8 cellular contexts compared by ENCODE assay signal in the genomic region with DNA sequence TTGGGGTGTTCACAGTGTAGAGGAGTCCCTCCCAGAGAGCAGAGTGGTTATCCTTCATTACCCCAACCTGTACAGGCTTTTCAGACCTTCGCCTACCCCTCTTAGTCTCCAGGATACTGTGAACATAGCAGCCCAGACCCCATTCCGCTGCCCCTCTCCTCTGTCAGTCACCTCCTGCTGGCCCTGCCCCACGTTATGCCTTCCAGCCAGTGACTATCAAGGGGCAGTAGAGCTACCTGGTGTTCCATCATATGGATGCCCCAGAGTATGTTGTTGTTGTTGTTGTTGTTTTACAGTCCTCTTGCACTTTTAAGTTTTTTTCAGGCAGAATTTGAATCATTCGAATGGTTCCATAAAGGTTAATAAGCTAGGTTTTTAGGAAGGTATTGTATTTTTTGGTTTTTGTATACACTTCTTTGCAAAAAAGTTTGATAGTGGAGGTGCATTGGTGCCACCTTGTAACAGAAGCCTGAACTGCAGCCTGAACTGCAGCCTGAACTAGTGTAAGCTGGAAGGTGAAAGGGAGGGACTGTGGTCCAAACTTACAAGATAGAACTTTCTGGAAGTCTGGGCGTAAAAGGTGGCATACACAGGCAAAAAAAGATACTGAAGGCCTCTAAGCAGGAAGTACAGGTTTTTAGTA.
DNase-seq lines count a peak whose midpoint lies in the region; ATAC-seq, FAIRE-seq and TF ChIP-seq lines count a peak whose summit lies in the region.

No MANE protein-coding gene starts in this region.

- no peaks in the 10 kb centered on the region for H4K20me1 ChIP-seq in fibroblast of lung (ENCODE audit: control insufficient read depth, extremely low read depth, insufficient read depth, low read length)

- H3K27me3 ChIP-seq in BJ (ENCODE audit: control insufficient read depth, insufficient read depth, low read length) (no peaks in the 10 kb centered on the region), Panc1 (ENCODE audit: control insufficient read depth, insufficient read depth, low read length) (no peaks in the 10 kb centered on the region), fibroblast of lung (ENCODE audit: control insufficient read depth, insufficient read depth, low read length) (no peaks in the 10 kb centered on the region), upper lobe of left lung (no peaks in the 10 kb centered on the region)

- H3K27ac ChIP-seq in Panc1 (ENCODE audit: low read length) (no peak overlapping the region), fibroblast of lung (ENCODE audit: insufficient read depth, low read length) (no peak overlapping the region), upper lobe of left lung (no peak overlapping the region)

- CTCF ChIA-PET in BJ (lab: Yijun Ruan, JAX) (interaction anchor here (0.5 to 1.6 kb wide), 6 partner anchors 14 to 341 kb away, joined by 3 to 4 read pairs (median 4); a partner anchor contains a TSS), Panc1 (lab: Charles Lee) (interaction anchor here (0.6 to 1.0 kb wide), 4 partner anchors 33 to 1723 kb away, joined by 3 to 9 read pairs (median 4); no protein-coding TSS in a partner anchor)

- POLR2A ChIA-PET in BJ (lab: Charles Lee) (no interaction called here), Panc1 (lab: Charles Lee) (no interaction called here)

- in situ Hi-C loops in Panc1 (cut with HindIII; ENCODE audit: low pct_unique_long_range_greater_than_20kb, low sequenced_read_pairs): no loop called here

- TF ChIP-seq EP300 in upper lobe of left lung (IDR thresholded peaks at IDR 0.05): no peak

- H3K4me1 ChIP-seq in Panc1 (ENCODE audit: control insufficient read depth, insufficient read depth, low read length) (no peaks in the 10 kb centered on the region), fibroblast of lung (ENCODE audit: control insufficient read depth, extremely low read depth, insufficient read depth, low read length) (peaks cover 2% of the 10 kb centered on the region), upper lobe of left lung (no peaks in the 10 kb centered on the region)

- peak; percentile 89 for FAIRE-seq in GM12892 (lab: Jason Lieb, UNC)

- H3K4me3 ChIP-seq in BJ (ENCODE audit: low read depth, low read length): no peak overlapping the region
- no peak overlapping the region for H3K4me3 ChIP-seq in Panc1 (ENCODE audit: low read depth in 2 of 2, low read length in 2 of 2)
- no peak overlapping the region for H3K4me3 ChIP-seq in fibroblast of lung (replicated peaks in 1 of 4; ENCODE audit: control extremely low read depth in 1 of 4, insufficient read depth in 1 of 4, low read depth in 3 of 4, low read length in 4 of 4)
- no peak overlapping the region for H3K4me3 ChIP-seq in upper lobe of left lung

- H2AFZ ChIP-seq in fibroblast of lung (ENCODE audit: low read length): no peak overlapping the region

- H3K36me3 ChIP-seq in BJ (ENCODE audit: control insufficient read depth, insufficient read depth, low read length) (no peaks in the 10 kb centered on the region), Panc1 (ENCODE audit: control insufficient read depth, insufficient read depth, low read length) (no peaks in the 10 kb centered on the region), fibroblast of lung (ENCODE audit: control insufficient read depth, insufficient read depth, low read length) (no peaks in the 10 kb centered on the region), upper lobe of left lung (no peaks in the 10 kb centered on the region)

- no peak for TF ChIP-seq POLR2A in GM12892 (IDR thresholded peaks at IDR 0.05; ENCODE audit: low read depth, low read length)
- TF ChIP-seq POLR2A in upper lobe of left lung (IDR thresholded peaks at IDR 0.05): no peak

- H3K9me3 ChIP-seq in Panc1 (ENCODE audit: control insufficient read depth, insufficient read depth, low read depth, low read length) (no peaks in the 10 kb centered on the region), fibroblast of lung (ENCODE audit: control insufficient read depth, insufficient read depth, low read depth, low read length) (no peaks in the 10 kb centered on the region), upper lobe of left lung (no peaks in the 10 kb centered on the region)

- H3K9ac ChIP-seq in fibroblast of lung (ENCODE audit: insufficient read depth, low read length): no peak overlapping the region

- DNase-seq in BJ (ENCODE audit: low read depth) (no peak), GM12892 (ENCODE audit: insufficient read length) (no peak), Panc1 (ENCODE audit: low read depth, low spot score) (peak; percentile 25), fibroblast of lung (ENCODE audit: low read depth in 2 of 2) (peak in 1 of 2 donors; percentile 51), upper lobe of left lung (no peak), posterior vena cava (ENCODE audit: low spot score) (no peak), GM19238 (ENCODE audit: insufficient read length, low spot score) (no peak)

- ATAC-seq in Panc1 (peak; percentile 80), upper lobe of left lung (ENCODE audit: low FRiP score in 2 of 2) (peak in 1 of 2 donors; percentile 48), HG03442 (IDR thresholded peaks at IDR 0.05; ENCODE audit: unreplicated experiment) (no peak)

- TF ChIP-seq CTCF in BJ (IDR thresholded peaks at IDR 0.05; ENCODE audit: insufficient read depth, low read depth, low read length) (peak; percentile 67), Panc1 (IDR thresholded peaks at IDR 0.05) (peak; percentile 78), fibroblast of lung (conservative IDR thresholded peaks at IDR 0.05 in 1 of 2, IDR thresholded peaks at IDR 0.05 in 1 of 2; ENCODE audit: low read depth in 1 of 2, low read length in 2 of 2) (peak; percentile 58 to 61), upper lobe of left lung (IDR thresholded peaks at IDR 0.05) (peak in 4 of 6 experiments; percentile 17 to 41 (median 28))

- H3K4me2 ChIP-seq in fibroblast of lung (ENCODE audit: extremely low read depth, insufficient read depth, low read length): no peak overlapping the region

- intact Hi-C loops in Panc1 (cut with micrococcal nuclease; ENCODE audit: unreplicated experiment): loop anchor here (10.0 kb wide), 2 partner anchors 111 to 181 kb away; a partner anchor contains a TSS
- intact Hi-C loops in posterior vena cava (cut with DNase I): no loop called here

- WGBS in upper lobe of left lung, 2 donors: 60 to 66% methylated on average over 4 to 5 of the region's 5 CpGs

- H3K79me2 ChIP-seq in fibroblast of lung (ENCODE audit: control insufficient read depth, insufficient read depth, low read length): no peaks in the 10 kb centered on the region

- BruUV-seq in Panc1 (replicated peaks; lab: Mats Ljungman, UMichigan): no TSS peak

Comparison
In these comparisons a context has a peak if more than half of its experiments do, and no peak if none do; other contexts are left out.
1. CTCF ChIP-seq: peak in every context shown above with its lines; median percentile 78 in Panc1; 67 in BJ; 60 in fibroblast of lung; 28 in upper lobe of left lung.